Comparison of ENCODE assay signal across 7 cellular contexts in the genomic region with DNA sequence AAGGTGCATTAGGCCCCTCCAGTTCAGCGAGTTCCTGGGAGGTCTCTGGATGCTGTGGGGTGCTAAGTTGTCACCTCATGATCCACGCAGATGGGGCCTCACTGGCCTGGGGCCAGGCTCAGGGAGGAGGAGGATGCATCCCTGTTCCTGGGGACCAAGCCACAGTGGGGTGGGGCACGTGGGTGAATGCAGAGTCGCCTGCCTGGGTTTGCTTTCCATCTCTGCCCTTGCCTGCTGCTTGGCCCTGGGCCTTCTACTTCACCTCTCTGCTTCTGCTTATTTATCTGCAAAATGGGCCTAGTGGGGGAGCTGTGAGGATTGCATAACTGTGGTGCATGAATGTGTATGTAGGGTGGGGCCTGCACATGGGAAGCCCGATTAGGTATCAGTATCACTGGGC.
DNase-seq lines count a peak whose midpoint lies in the region; ATAC-seq and TF ChIP-seq lines count a peak whose summit lies in the region.
"Not testable (repeated sequence)": the region's sequence is repeated elsewhere in the genome, so short reads cannot be mapped to it uniquely, and the experiment has no call there.

No MANE protein-coding gene starts in this region.

- not testable (repeated sequence) for H3K4me3 ChIP-seq in mucosa of descending colon

- H3K36me3 ChIP-seq in mucosa of descending colon (ENCODE audit: low read depth), result not testable (repeated sequence)

- not testable (repeated sequence) for H3K4me3 Mint-ChIP-seq in activated CD4-positive, alpha-beta T cell treated with anti-CD3 and anti-CD28 coated beads for 36 hours

- H3K9me3 Mint-ChIP-seq in activated CD4-positive, alpha-beta T cell treated with anti-CD3 and anti-CD28 coated beads for 36 hours (ENCODE audit: low read depth), result not testable (repeated sequence)

- not testable (repeated sequence) for TF ChIP-seq EP300 in Ishikawa (IDR thresholded peaks at IDR 0.05; ENCODE audit: borderline replicate concordance)

- not testable (repeated sequence) for TF ChIP-seq RAD21 in Ishikawa (IDR thresholded peaks at IDR 0.05; ENCODE audit: low read depth)

- peak; percentile 58 for ATAC-seq in activated CD4-positive, alpha-beta T cell treated with anti-CD3 and anti-CD28 coated beads for 36 hours
- peak; percentile 14 for ATAC-seq in mucosa of descending colon

- not testable (repeated sequence) for TF ChIP-seq POLR2A in erythroblast (IDR thresholded peaks at IDR 0.05; ENCODE audit: low read length)

- not testable (repeated sequence) for H3K4me1 Mint-ChIP-seq in activated CD4-positive, alpha-beta T cell treated with anti-CD3 and anti-CD28 coated beads for 36 hours

- intact Hi-C loops in activated CD4-positive, alpha-beta T cell treated with anti-CD3 and anti-CD28 coated beads for 36 hours (cut with DNase I, micrococcal nuclease); mucosa of descending colon (cut with DNase I, micrococcal nuclease): not testable (repeated sequence)

- not testable (repeated sequence) for H3K36me3 Mint-ChIP-seq in activated CD4-positive, alpha-beta T cell treated with anti-CD3 and anti-CD28 coated beads for 36 hours (ENCODE audit: low read depth)

- not testable (repeated sequence) for H3K9me3 ChIP-seq in mucosa of descending colon

- not testable (repeated sequence) for H3K27me3 Mint-ChIP-seq in activated CD4-positive, alpha-beta T cell treated with anti-CD3 and anti-CD28 coated beads for 36 hours

- DNase-seq in COLO668 (lab: John Stamatoyannopoulos, UW; ENCODE audit: unreplicated experiment) (peak; percentile 17), NCI-H1092 (lab: John Stamatoyannopoulos, UW) (peak; percentile 4), erythroblast (lab: John Stamatoyannopoulos, UW) (peak; percentile 40 to 58), mucosa of descending colon (peak in 1 of 3 donors; percentile 18)
- DNase-seq in activated CD4-positive, alpha-beta T cell treated with anti-CD3 and anti-CD28 coated beads for 36 hours, result peak; percentile 22
- peak; percentile 48 for DNase-seq in activated effector memory CD4-positive, alpha-beta T cell treated with anti-CD3 and anti-CD28 coated beads, Interleukin-2, amount 50 U/mL, for 16 hours

- TF ChIP-seq CTCF in mucosa of descending colon (IDR thresholded peaks at IDR 0.05), result not testable (repeated sequence)

- not testable (repeated sequence) for H3K27ac Mint-ChIP-seq in activated CD4-positive, alpha-beta T cell treated with anti-CD3 and anti-CD28 coated beads for 36 hours

- CTCF ChIA-PET in activated CD4-positive, alpha-beta T cell treated with anti-CD3 and anti-CD28 coated beads for 36 hours (lab: Charles Lee), result not testable (repeated sequence)

- H3K4me1 ChIP-seq in mucosa of descending colon (ENCODE audit: low read depth), result not testable (repeated sequence)

- POLR2A ChIA-PET in activated CD4-positive, alpha-beta T cell treated with anti-CD3 and anti-CD28 coated beads for 36 hours (lab: Charles Lee), result not testable (repeated sequence)

TF ChIP-seq in Ishikawa, 13 proteins besides CTCF, POLR2A, EP300 and RAD21:
- TF ChIP-seq CEBPB (IDR thresholded peaks at IDR 0.05), result peak; percentile 21; the same call in 1 of the 2 replicates
